ENCODE assay signal across 9 cellular contexts in genomic region chr17:50863931-50864330, GRCh38. TPM values are rescaled to one million over a fixed set of nuclear protein-coding genes. Genes with fewer than 3 reads are reported as not detected.
DNase-seq lines count a peak whose midpoint lies in the region; ATAC-seq and TF ChIP-seq lines count a peak whose summit lies in the region.
"Had no signal": no experiment of that assay in that cellular context is flagged by ENCODE, and none has a peak within 500 bp of the region (broad histone marks: within the 10 kb centered on the region; RNA-seq: fewer than 3 reads in every experiment).

No MANE protein-coding gene starts in this region.

- H3K4me1 ChIP-seq in SK-N-SH (ENCODE audit: control insufficient read depth in 1 of 2, insufficient read depth in 2 of 2, low read depth in 1 of 2, low read length in 1 of 2): peaks cover 7 to 27% of the 10 kb centered on the region in 2 experiments; a peak in 2 of 4 replicates
- peaks cover 12% of the 10 kb centered on the region for H3K4me1 ChIP-seq in iPS-18a (ENCODE audit: control insufficient read depth, low read depth, low read length)
- peaks cover 33% of the 10 kb centered on the region for H3K4me1 ChIP-seq in stomach smooth muscle (ENCODE audit: control insufficient read depth, insufficient read depth, low read length)

- H3F3A ChIP-seq in SK-N-SH (replicated peaks; ENCODE audit: insufficient read depth): peaks cover 31% of the 10 kb centered on the region

- no peaks in the 10 kb centered on the region for H3K9me3 Mint-ChIP-seq in activated naive CD8-positive, alpha-beta T cell treated with anti-CD3 and anti-CD28 coated beads for 36 hours

- peaks cover 36% of the 10 kb centered on the region for H4K20me1 ChIP-seq in SK-N-SH (ENCODE audit: insufficient read depth)

- H3K36me3 Mint-ChIP-seq in activated naive CD8-positive, alpha-beta T cell treated with anti-CD3 and anti-CD28 coated beads for 36 hours: peaks cover 16% of the 10 kb centered on the region

- 91% methylated on average over 3 of the region's 3 CpGs for WGBS in SK-N-SH (ENCODE audit: low lambda C conversion rate)

- CTCF ChIA-PET in SK-N-SH (lab: Yijun Ruan, JAX): interaction anchor here (0.5 to 22.4 kb wide), 61 partner anchors 8 to 303 kb away, joined by 3 to 820 read pairs (median 4); partner anchors contain the start of genes NME1 and SPAG9

- TF ChIP-seq EP300 in SK-N-SH (IDR thresholded peaks at IDR 0.05; ENCODE audit: borderline replicate concordance in 1 of 2, low read depth in 1 of 2, low read length in 1 of 2): no peak

- H2AFZ ChIP-seq in SK-N-SH (ENCODE audit: low read depth): no peak overlapping the region

- H3K27me3 Mint-ChIP-seq in activated naive CD8-positive, alpha-beta T cell treated with anti-CD3 and anti-CD28 coated beads for 36 hours: peaks cover 4% of the 10 kb centered on the region

- H3K9me2 ChIP-seq in SK-N-SH: no peaks in the 10 kb centered on the region

- H3K9ac ChIP-seq in SK-N-SH (peak overlapping the region; percentile 82), iPS-18a (ENCODE audit: low read length) (peak overlapping the region; percentile 87), stomach smooth muscle (ENCODE audit: low read length in 2 of 2) (peak overlapping the region; percentile 51 to 78)

- TF ChIP-seq CTCF in SK-N-SH (IDR thresholded peaks at IDR 0.05): no peak

- DNase-seq in SK-N-SH: no peak
- DNase-seq in activated naive CD8-positive, alpha-beta T cell treated with anti-CD3 and anti-CD28 coated beads for 36 hours: no peak
- no peak for DNase-seq in GDM1 (lab: John Stamatoyannopoulos, UW)
- no peak for DNase-seq in Ammon's horn (ENCODE audit: low spot score)
- DNase-seq in SHP77 (lab: John Stamatoyannopoulos, UW): no peak
- DNase-seq: 8988T had no signal

- H3K9me3 ChIP-seq in SK-N-SH (no peaks in the 10 kb centered on the region), iPS-18a (ENCODE audit: control insufficient read depth, low read depth, low read length) (no peaks in the 10 kb centered on the region), stomach smooth muscle (ENCODE audit: control insufficient read depth in 2 of 2, low read length in 2 of 2) (no peaks in the 10 kb centered on the region)

- H3K4me2 ChIP-seq in SK-N-SH: peak overlapping the region; percentile 78

- H3K27ac Mint-ChIP-seq in activated naive CD8-positive, alpha-beta T cell treated with anti-CD3 and anti-CD28 coated beads for 36 hours: peak overlapping the region; percentile 76

- peaks cover 52% of the 10 kb centered on the region for H3K79me2 ChIP-seq in SK-N-SH (ENCODE audit: insufficient read depth)

- H3K4me1 Mint-ChIP-seq in activated naive CD8-positive, alpha-beta T cell treated with anti-CD3 and anti-CD28 coated beads for 36 hours: peaks cover 39% of the 10 kb centered on the region

- POLR2A ChIA-PET in SK-N-SH (lab: Yijun Ruan, JAX): interaction anchor here (0.9 to 9.4 kb wide), 6 partner anchors 11 to 182 kb away, joined by 4 to 609 read pairs (median 84); no protein-coding TSS in a partner anchor

- H3K4me3 Mint-ChIP-seq in activated naive CD8-positive, alpha-beta T cell treated with anti-CD3 and anti-CD28 coated beads for 36 hours: peak overlapping the region; percentile 96

- H3K36me3 ChIP-seq in SK-N-SH (replicated peaks in 1 of 2; ENCODE audit: control insufficient read depth in 1 of 2, insufficient read depth in 2 of 2, low read length in 1 of 2) (peaks cover 26 to 30% of the 10 kb centered on the region in 2 experiments), iPS-18a (ENCODE audit: control insufficient read depth, low read depth, low read length) (peaks cover 23% of the 10 kb centered on the region), stomach smooth muscle (ENCODE audit: control insufficient read depth in 2 of 2, insufficient read depth in 2 of 2, low read length in 2 of 2) (peaks cover 10 to 11% of the 10 kb centered on the region in 2 donors)

- no peak for TF ChIP-seq RAD21 in SK-N-SH (IDR thresholded peaks at IDR 0.05; ENCODE audit: low read length)

- no peak for ATAC-seq in SK-N-SH treated with all-trans-retinoic acid at 6 μM for 48 hours

- H3K4me3 ChIP-seq in SK-N-SH (ENCODE audit: low read depth in 2 of 2, low read length in 1 of 2) (peak overlapping the region; percentile 77 to 90), iPS-18a (ENCODE audit: low read length) (peak overlapping the region; percentile 100), stomach smooth muscle (ENCODE audit: low read length in 2 of 2) (peak overlapping the region; percentile 75 to 95)

- H3K27ac ChIP-seq in SK-N-SH (ENCODE audit: low read depth in 2 of 2, low read length in 1 of 2) (peak overlapping the region; percentile 65 to 93; a peak in 2 of 4 replicates), iPS-18a (ENCODE audit: low read length) (no peak overlapping the region), stomach smooth muscle (ENCODE audit: low read length) (peak overlapping the region; percentile 7)

- H3K27me3 ChIP-seq in SK-N-SH (ENCODE audit: insufficient read depth) (no peaks in the 10 kb centered on the region), iPS-18a (ENCODE audit: control insufficient read depth, insufficient read depth, low read length) (no peaks in the 10 kb centered on the region), stomach smooth muscle (ENCODE audit: control insufficient read depth in 1 of 2, insufficient read depth in 2 of 2, low read length in 2 of 2) (no peaks in the 10 kb centered on the region)

TF ChIP-seq in SK-N-SH, 30 proteins besides CTCF, POLR2A, EP300 and RAD21 (continues in another document):
- no peak for TF ChIP-seq RCOR1 (IDR thresholded peaks at IDR 0.05; ENCODE audit: low read length)
- TF ChIP-seq IRF3 (IDR thresholded peaks at IDR 0.05; ENCODE audit: low read depth, low read length): no peak
- TF ChIP-seq RXRA (IDR thresholded peaks at IDR 0.05; ENCODE audit: borderline replicate concordance, low read depth): no peak
- no peak for TF ChIP-seq NRF1 (IDR thresholded peaks at IDR 0.05; ENCODE audit: low read depth, low read length)
- TF ChIP-seq EZH2phosphoT487 (IDR thresholded peaks at IDR 0.05; ENCODE audit: borderline replicate concordance, low read depth): no peak
- TF ChIP-seq RFX5 (IDR thresholded peaks at IDR 0.05; ENCODE audit: low read length): no peak
- TF ChIP-seq YY1 (IDR thresholded peaks at IDR 0.05; ENCODE audit: low read depth): no peak

TF ChIP-seq in SK-N-SH treated with all-trans-retinoic acid at 6 μM for 48 hours, 23 proteins besides CTCF, POLR2A, EP300 and RAD21:
- TF ChIP-seq SNAI2 (CRISPR knock-in tag; IDR thresholded peaks at IDR 0.05): no peak

RNA-seq across cellular contexts. Expression of gene TOB1, which starts 2.2 kb away (rescaled TPM):
- polyA plus RNA-seq in SK-N-SH (2012; rRNA removed): 19.3 and 21.8 TPM in 2 replicates
- 18.3 and 22.8 TPM in 2 replicates for polyA plus RNA-seq in SK-N-SH (2012; cell fraction: cytosol; rRNA removed)
- polyA plus RNA-seq in SK-N-SH (2012; cell fraction: nucleus; rRNA removed): 14.2 and 22.7 TPM in 2 replicates
- 10 to 100 TPM; 40.1 to 44.9 TPM for total RNA-seq in activated naive CD8-positive, alpha-beta T cell treated with anti-CD3 and anti-CD28 coated beads for 36 hours

RNA-seq across cellular contexts. Expression of gene WFIKKN2, which starts 28.5 kb away (rescaled TPM):
- not detected in 2 replicates for polyA plus RNA-seq in SK-N-SH (2012; rRNA removed)
- under 0.01 TPM in 1 of 2 replicates, not detected in the other for polyA plus RNA-seq in SK-N-SH (2012; cell fraction: cytosol; rRNA removed)
- polyA plus RNA-seq in SK-N-SH (2012; cell fraction: nucleus; rRNA removed): not detected in 2 replicates
- total RNA-seq in activated naive CD8-positive, alpha-beta T cell treated with anti-CD3 and anti-CD28 coated beads for 36 hours: not detected
